ENCODE assay signal across 28 cellular contexts in genomic region chr2:46143401-46144132, GRCh38.
DNase-seq lines count a peak whose midpoint lies in the region; ATAC-seq and TF ChIP-seq lines count a peak whose summit lies in the region.
"Had no signal": no experiment of that assay in that cellular context is flagged by ENCODE, and none has a peak within 500 bp of the region (broad histone marks: within the 10 kb centered on the region; RNA-seq: fewer than 3 reads in every experiment).

No MANE protein-coding gene starts in this region.

- intact Hi-C loops in IMR-90 (cut with micrococcal nuclease) (no loop called here), colonic mucosa (cut with DNase I) (no loop called here), sigmoid colon (cut with DNase I) (no loop called here), CD14-positive monocyte (cut with micrococcal nuclease) (no loop called here)

- CTCF ChIA-PET in IMR-90 (lab: Yijun Ruan, JAX), result no interaction called here

- peaks cover 2% of the 10 kb centered on the region; the same call in 1 of the 2 replicates for H3K36me3 ChIP-seq in IMR-90 (ENCODE audit: control insufficient read depth, insufficient read depth, low read length)
- H3K36me3 ChIP-seq in colonic mucosa, result no peaks in the 10 kb centered on the region
- peaks cover 0 to 21% (median 0%) of the 10 kb centered on the region in 4 donors for H3K36me3 ChIP-seq in sigmoid colon

- no peak overlapping the region for H3K4me3 Mint-ChIP-seq in activated T-cell treated with anti-CD3 and anti-CD28 coated beads, Interleukin-2, amount 50 U/mL, for 72 hours
- no peak overlapping the region for H3K4me3 Mint-ChIP-seq in CD14-positive monocyte
- H3K4me3 Mint-ChIP-seq: activated CD4-positive, alpha-beta memory T cell treated with anti-CD3 and anti-CD28 coated beads, Interleukin-2, amount 10 ng/mL, durations not matched to agents 7 days and 5 days had no signal

- H4K8ac ChIP-seq in IMR-90 (ENCODE audit: low read depth in 2 of 2, low read length in 2 of 2), result no peak overlapping the region

- no peak overlapping the region for H3K56ac ChIP-seq in IMR-90 (ENCODE audit: extremely low read depth, insufficient read depth, low read length)

- H3K27me3 ChIP-seq in IMR-90 (ENCODE audit: control insufficient read depth, insufficient read depth, low read length), result no peaks in the 10 kb centered on the region
- no peaks in the 10 kb centered on the region for H3K27me3 ChIP-seq in colonic mucosa
- no peaks in the 10 kb centered on the region for H3K27me3 ChIP-seq in sigmoid colon
- H3K27me3 ChIP-seq: heart right ventricle, upper lobe of right lung had no signal

- no peak overlapping the region for H3K27ac ChIP-seq in IMR-90 (ENCODE audit: insufficient read depth, low read length)
- H3K27ac ChIP-seq in colonic mucosa, result peak overlapping the region; percentile 65
- H3K27ac ChIP-seq in sigmoid colon, result no peak overlapping the region
- H3K27ac ChIP-seq: heart right ventricle, psoas muscle, upper lobe of right lung had no signal

- H3K9ac ChIP-seq in IMR-90 (ENCODE audit: low read depth, low read length), result no peak overlapping the region
- H3K9ac ChIP-seq in colonic mucosa (ENCODE audit: low read depth in 2 of 2, low read length in 2 of 2), result no peak overlapping the region

- H3K23ac ChIP-seq in IMR-90 (ENCODE audit: low read depth, low read length), result no peak overlapping the region

- 0 out of 2 replicates have a peak overlapping the region, but pooled peaks have one; percentile 12 for H2AK5ac ChIP-seq in IMR-90 (ENCODE audit: low read depth, low read length)

- no peaks in the 10 kb centered on the region for H3K9me3 Mint-ChIP-seq in activated T-cell treated with anti-CD3 and anti-CD28 coated beads, Interleukin-2, amount 50 U/mL, for 72 hours
- no peaks in the 10 kb centered on the region for H3K9me3 Mint-ChIP-seq in CD14-positive monocyte
- H3K9me3 Mint-ChIP-seq: activated CD4-positive, alpha-beta memory T cell treated with anti-CD3 and anti-CD28 coated beads, Interleukin-2, amount 10 ng/mL, durations not matched to agents 7 days and 5 days had no signal

- no peak for TF ChIP-seq EP300 in sigmoid colon (IDR thresholded peaks at IDR 0.05)

- in situ Hi-C loops in IMR-90 (cut with MboI; ENCODE audit: low sequenced_read_pairs), result no loop called here

- H3K4me2 ChIP-seq in IMR-90 (ENCODE audit: low read depth, low read length), result no peak overlapping the region

- no peak overlapping the region for H2BK5ac ChIP-seq in IMR-90 (ENCODE audit: low read depth, low read length, poor library complexity, severe bottlenecking)

- no peak for TF ChIP-seq CTCF in IMR-90 (conservative IDR thresholded peaks at IDR 0.05; ENCODE audit: low read depth, low read length)
- no peak for TF ChIP-seq CTCF in colonic mucosa (IDR thresholded peaks at IDR 0.05)
- no peak for TF ChIP-seq CTCF in sigmoid colon (IDR thresholded peaks at IDR 0.05)
- no peak for TF ChIP-seq CTCF in CD14-positive monocyte (IDR thresholded peaks at IDR 0.05)

- no peak overlapping the region; the same call in 1 of the 2 replicates for H3K18ac ChIP-seq in IMR-90 (ENCODE audit: low read depth, low read length)

- no peak overlapping the region for H2BK120ac ChIP-seq in IMR-90 (ENCODE audit: low read depth, low read length)

- no peak for TF ChIP-seq POLR2A in IMR-90 (IDR thresholded peaks at IDR 0.05; ENCODE audit: low read depth, low read length)
- no peak for TF ChIP-seq POLR2A in sigmoid colon (IDR thresholded peaks at IDR 0.05)
- TF ChIP-seq POLR2A in erythroblast (IDR thresholded peaks at IDR 0.05; ENCODE audit: low read length), result no peak

- H3K14ac ChIP-seq in IMR-90 (replicated peaks; ENCODE audit: low read depth, low read length), result peak overlapping the region; percentile 10

- no TSS peak for BruUV-seq in IMR-90 (replicated peaks; lab: Mats Ljungman, UMichigan)

- no peak overlapping the region for H3K27ac Mint-ChIP-seq in activated T-cell treated with anti-CD3 and anti-CD28 coated beads, Interleukin-2, amount 50 U/mL, for 72 hours
- no peak overlapping the region for H3K27ac Mint-ChIP-seq in CD14-positive monocyte
- H3K27ac Mint-ChIP-seq: activated CD4-positive, alpha-beta memory T cell treated with anti-CD3 and anti-CD28 coated beads, Interleukin-2, amount 10 ng/mL, durations not matched to agents 7 days and 5 days had no signal

- DNase-seq in activated T-cell treated with anti-CD3 and anti-CD28 coated beads, Interleukin-2, amount 50 U/mL, for 72 hours, result no peak
- DNase-seq in activated T-cell treated with anti-CD3 and anti-CD28 coated beads for 4 hours (no peak), IMR-90 (no peak), colonic mucosa (no peak), sigmoid colon (peak; percentile 53), NCI-H2107 (lab: John Stamatoyannopoulos, UW) (no peak), erythroblast (lab: John Stamatoyannopoulos, UW) (no peak), CD14-positive monocyte (ENCODE audit: low spot score) (no peak)
- DNase-seq: 8988T; activated CD4-positive, alpha-beta memory T cell treated with anti-CD3 and anti-CD28 coated beads, Interleukin-2, amount 10 ng/mL, durations not matched to agents 7 days and 5 days; activated CD4-positive, CD25-positive, alpha-beta regulatory T cell treated with anti-CD3 and anti-CD28 coated beads, Interleukin-2, amount 50 U/mL, for 72 hours; activated gamma-delta T cell treated with Interleukin-2 at 50 U/mL for 16 hours; cerebellar nuclear complex; DMS79 treated with DMSO at 0.1 percent for 48 hours; GDM1; H7; heart right ventricle; Kasumi-1; kidney; left ventricle myocardium superior; MV-4-11; NCI-H1436 treated with DMSO at 0.1 percent for 48 hours; NCI-H748 treated with DMSO at 0.1 percent for 48 hours; psoas muscle; SHP77; stimulated activated CD4-positive, alpha-beta T cell treated with anti-CD3 and anti-CD28 coated beads, Interleukin-4, amount 100 ng/mL, for 1 hour; upper lobe of right lung had no signal

- H3K4ac ChIP-seq in IMR-90 (ENCODE audit: low read depth, low read length), result no peak overlapping the region; the same call in 1 of the 2 replicates

- ATAC-seq in activated T-cell treated with anti-CD3 and anti-CD28 coated beads, Interleukin-2, amount 50 U/mL, for 72 hours (replicated peaks in 1 of 2), result peak; percentile 13 to 15
- no peak for ATAC-seq in IMR-90 (ENCODE audit: low read depth)
- ATAC-seq: heart right ventricle, left ventricle myocardium superior, Panc1, psoas muscle had no signal

- peaks cover 12% of the 10 kb centered on the region for H3K4me1 ChIP-seq in IMR-90 (ENCODE audit: control insufficient read depth, insufficient read depth, low read length)
- H3K4me1 ChIP-seq in colonic mucosa, result peaks cover 6% of the 10 kb centered on the region
- no peaks in the 10 kb centered on the region for H3K4me1 ChIP-seq in sigmoid colon
- H3K4me1 ChIP-seq: psoas muscle had no signal

- H3K4me3 ChIP-seq in IMR-90 (ENCODE audit: insufficient read depth, low read depth, low read length), result no peak overlapping the region
- H3K4me3 ChIP-seq in colonic mucosa, result no peak overlapping the region
- H3K4me3 ChIP-seq in sigmoid colon, result no peak overlapping the region
- H3K4me3 ChIP-seq: heart right ventricle, psoas muscle, upper lobe of right lung had no signal

- H3K9me1 ChIP-seq in IMR-90 (ENCODE audit: insufficient read depth, low read length), result peaks cover 7% of the 10 kb centered on the region; the same call in 1 of the 2 replicates

- H4K5ac ChIP-seq in IMR-90 (ENCODE audit: low read depth, low read length), result no peak overlapping the region

- H2AK9ac ChIP-seq in IMR-90 (replicated peaks; ENCODE audit: low read depth, low read length, poor library complexity), result no peak overlapping the region

- H4K91ac ChIP-seq in IMR-90 (ENCODE audit: insufficient read depth, low read depth, low read length), result 0 out of 2 replicates have a peak overlapping the region, but pooled peaks have one; percentile 7

- no peak overlapping the region; the same call in 2 of the 3 replicates for H2BK15ac ChIP-seq in IMR-90 (ENCODE audit: low read depth, low read length)

- TF ChIP-seq RAD21 in IMR-90 (IDR thresholded peaks at IDR 0.05; ENCODE audit: low read length), result no peak

- H4K20me1 ChIP-seq in IMR-90 (ENCODE audit: insufficient read depth, low read length), result 0 out of 2 replicates have a peak, but pooled peaks cover 3% of the 10 kb centered on the region

- H2AFZ ChIP-seq in IMR-90 (replicated peaks; ENCODE audit: low read length, poor library complexity), result no peak overlapping the region

- peaks cover 0 to 6% of the 10 kb centered on the region in 2 donors for H3K36me3 Mint-ChIP-seq in activated T-cell treated with anti-CD3 and anti-CD28 coated beads, Interleukin-2, amount 50 U/mL, for 72 hours (ENCODE audit: insufficient read depth in 2 of 2)
- peaks cover 23 to 28% of the 10 kb centered on the region in 2 donors for H3K36me3 Mint-ChIP-seq in CD14-positive monocyte

- peaks cover 6 to 25% of the 10 kb centered on the region in 2 experiments; a peak in 3 of 4 replicates for H3K79me1 ChIP-seq in IMR-90 (ENCODE audit: low read depth in 1 of 2, low read length in 2 of 2)

- 100% methylated on average over 6 of the region's 9 CpGs; no CpG with 5 or more reads in 1 of the 2 experiments for WGBS in IMR-90 (ENCODE audit: extremely low coverage in 2 of 2, insufficient read length in 1 of 2), 2 experiments
- 96% methylated on average over 9 of the region's 9 CpGs for WGBS in sigmoid colon, 2 donors

- H3K9me3 ChIP-seq in IMR-90 (ENCODE audit: control insufficient read depth, insufficient read depth, low read length), result no peaks in the 10 kb centered on the region
- no peaks in the 10 kb centered on the region for H3K9me3 ChIP-seq in colonic mucosa
- no peaks in the 10 kb centered on the region for H3K9me3 ChIP-seq in sigmoid colon
- H3K9me3 ChIP-seq: heart right ventricle, psoas muscle, upper lobe of right lung had no signal

- no peaks in the 10 kb centered on the region for H3K27me3 Mint-ChIP-seq in activated T-cell treated with anti-CD3 and anti-CD28 coated beads, Interleukin-2, amount 50 U/mL, for 72 hours (ENCODE audit: low read depth)
- peaks cover 0 to 3% (median 3%) of the 10 kb centered on the region in 3 donors for H3K27me3 Mint-ChIP-seq in CD14-positive monocyte (ENCODE audit: low read depth in 3 of 3)
- H3K27me3 Mint-ChIP-seq: activated CD4-positive, alpha-beta memory T cell treated with anti-CD3 and anti-CD28 coated beads, Interleukin-2, amount 10 ng/mL, durations not matched to agents 7 days and 5 days had no signal

- peaks cover 47% of the 10 kb centered on the region for H3K4me1 Mint-ChIP-seq in activated T-cell treated with anti-CD3 and anti-CD28 coated beads, Interleukin-2, amount 50 U/mL, for 72 hours (ENCODE audit: low read depth)
- H3K4me1 Mint-ChIP-seq in CD14-positive monocyte, result peaks cover 17% of the 10 kb centered on the region

- H2BK20ac ChIP-seq in IMR-90 (ENCODE audit: low read depth, low read length), result no peak overlapping the region

- POLR2A ChIA-PET in IMR-90 (lab: Charles Lee; ENCODE audit: unreplicated experiment), result no interaction called here

- dilution Hi-C loops in IMR-90 (cut with HindIII; ENCODE audit: low sequenced_read_pairs, unreplicated experiment), result no loop called here

TF ChIP-seq in IMR-90, 13 proteins besides CTCF, POLR2A, EP300 and RAD21:
- TF ChIP-seq MAFK (IDR thresholded peaks at IDR 0.05; ENCODE audit: low read depth, low read length) (peak; percentile 26; the same call in 1 of the 2 replicates), SMC3 (IDR thresholded peaks at IDR 0.05; ENCODE audit: low read depth, low read length) (no peak), RFX5 (IDR thresholded peaks at IDR 0.05; ENCODE audit: low read depth, low read length) (no peak)
TF ChIP-seq in IMR-90: peak in this region for 1.
